Comparison of ENCODE assay signal across 1 cellular context in genomic region chr14:40629144-40629543, GRCh38.
TF ChIP-seq lines count a peak whose summit lies in the region.

No MANE protein-coding gene starts in this region.

TF ChIP-seq in H1, 55 proteins besides CTCF, POLR2A, EP300 and RAD21:
- no peak for TF ChIP-seq POU5F1 (IDR thresholded peaks at IDR 0.05; ENCODE audit: low read depth, low read length)
- TF ChIP-seq POLR2AphosphoS5 (IDR thresholded peaks at IDR 0.05; ENCODE audit: low read depth, low read length): no peak
- TF ChIP-seq EGR1 (IDR thresholded peaks at IDR 0.05; ENCODE audit: borderline replicate concordance, low read depth, low read length): no peak
- TF ChIP-seq, protein P1, sequence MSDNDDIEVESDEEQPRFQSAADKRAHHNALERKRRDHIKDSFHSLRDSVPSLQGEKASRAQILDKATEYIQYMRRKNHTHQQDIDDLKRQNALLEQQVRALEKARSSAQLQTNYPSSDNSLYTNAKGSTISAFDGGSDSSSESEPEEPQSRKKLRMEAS (IDR thresholded peaks at IDR 0.05): no peak
- TF ChIP-seq MAFK (IDR thresholded peaks at IDR 0.05; ENCODE audit: low read depth, low read length): no peak
- TF ChIP-seq NANOG (IDR thresholded peaks at IDR 0.05; ENCODE audit: insufficient read depth, low read depth, low read length, poor library complexity, severe bottlenecking): no peak
- TF ChIP-seq ZNF274 (IDR thresholded peaks at IDR 0.05; ENCODE audit: borderline replicate concordance, extremely low read depth, low read length): no peak
- no peak for TF ChIP-seq HDAC6 (IDR thresholded peaks at IDR 0.05; ENCODE audit: low read depth, low read length)
- no peak for TF ChIP-seq RNF2 (IDR thresholded peaks at IDR 0.05; ENCODE audit: borderline replicate concordance, low read depth, low read length, missing control alignments, poor library complexity, severe bottlenecking)
- no peak for TF ChIP-seq PHF8 (conservative IDR thresholded peaks at IDR 0.05; ENCODE audit: low read depth, low read length)
- no peak for TF ChIP-seq NRF1 (IDR thresholded peaks at IDR 0.05; ENCODE audit: low read depth, low read length)
- TF ChIP-seq SIRT6 (IDR thresholded peaks at IDR 0.05; ENCODE audit: low read length): no peak
- TF ChIP-seq ASH2L (IDR thresholded peaks at IDR 0.05; ENCODE audit: low read length): no peak
- no peak for TF ChIP-seq RXRA (IDR thresholded peaks at IDR 0.05; ENCODE audit: insufficient read depth, low read depth, low read length)
- no peak for TF ChIP-seq TBP (IDR thresholded peaks at IDR 0.05; ENCODE audit: low read depth, low read length)
- no peak for TF ChIP-seq BCL11A (IDR thresholded peaks at IDR 0.05; ENCODE audit: low read depth in 2 of 2, low read length in 2 of 2)
- no peak for TF ChIP-seq SP4 (IDR thresholded peaks at IDR 0.05; ENCODE audit: low read length)
- no peak for TF ChIP-seq SP2 (IDR thresholded peaks at IDR 0.05; ENCODE audit: low read length)
- no peak for TF ChIP-seq ATF3 (IDR thresholded peaks at IDR 0.05; ENCODE audit: insufficient read depth, low read depth, low read length)
- no peak for TF ChIP-seq JUN (IDR thresholded peaks at IDR 0.05; ENCODE audit: low read depth, low read length)
